ENCODE assay signal across 19 cellular contexts in the genomic region with DNA sequence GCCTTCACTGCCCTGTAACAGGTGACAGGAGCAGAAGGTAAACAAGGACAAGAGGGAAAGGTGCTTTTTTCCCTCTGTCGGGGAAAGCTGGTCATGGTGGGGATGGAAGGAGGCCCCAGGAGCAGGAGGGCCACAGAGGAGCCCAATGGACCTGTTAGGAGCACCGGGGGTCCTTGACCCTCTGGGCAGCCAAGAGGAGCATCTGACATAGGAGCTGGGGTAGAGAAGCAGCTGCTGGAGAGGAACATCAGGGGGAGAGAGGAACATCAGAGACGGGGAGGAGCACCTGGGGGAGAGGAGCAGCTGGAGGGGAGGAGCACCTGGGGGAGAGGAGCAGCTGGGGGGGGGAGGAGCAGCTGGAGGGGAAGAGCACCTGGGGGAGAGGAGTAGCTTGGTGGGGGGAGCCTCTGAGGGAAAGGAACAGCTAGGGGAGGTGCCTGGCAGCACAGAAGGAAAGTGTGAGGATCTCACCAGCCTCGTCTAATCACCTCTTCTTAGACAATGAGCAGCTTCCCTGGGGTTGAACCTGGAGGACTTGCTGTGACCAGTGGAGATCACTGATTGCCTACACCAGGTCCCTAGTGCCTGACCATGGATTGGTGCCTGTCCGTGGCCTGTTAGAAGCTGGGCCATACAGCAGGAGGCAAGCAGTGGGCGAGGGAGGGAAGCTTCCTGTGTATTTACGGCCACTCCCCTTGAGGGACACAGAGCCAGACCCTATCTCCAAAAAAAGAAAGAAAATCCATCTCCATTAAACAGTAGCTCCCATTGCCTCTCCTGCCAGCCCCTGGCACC. TPM values are rescaled to one million over a fixed set of nuclear protein-coding genes. Genes with fewer than 3 reads are reported as not detected.
DNase-seq lines count a peak whose midpoint lies in the region; ATAC-seq and TF ChIP-seq lines count a peak whose summit lies in the region.
"Had no signal": no experiment of that assay in that cellular context is flagged by ENCODE, and none has a peak within 500 bp of the region (broad histone marks: within the 10 kb centered on the region; RNA-seq: fewer than 3 reads in every experiment).

No MANE protein-coding gene starts in this region.

- TF ChIP-seq CTCF in Peyer's patch (IDR thresholded peaks at IDR 0.05) = no peak

- CTCF ChIA-PET in activated naive CD4-positive, alpha-beta T cell treated with anti-CD3 and anti-CD28 coated beads, Interleukin-2, amount 10 ng/mL, durations not matched to agents 7 days and 5 days (lab: Charles Lee) = no interaction called here

- no peaks in the 10 kb centered on the region for H3K27me3 ChIP-seq in Peyer's patch

- no peaks in the 10 kb centered on the region for H3K9me3 ChIP-seq in Peyer's patch

- peaks cover 3% of the 10 kb centered on the region for H3K27me3 Mint-ChIP-seq in activated naive CD4-positive, alpha-beta T cell treated with anti-CD3 and anti-CD28 coated beads, Interleukin-2, amount 10 ng/mL, durations not matched to agents 7 days and 5 days
- peaks cover 18 to 32% of the 10 kb centered on the region in 2 donors for H3K27me3 Mint-ChIP-seq in stimulated activated naive B cell treated with anti-CD40 and anti-IgM and Interleukin-4, amounts not matched to agents 10 μg/mL and 1 μg/mL and 100 μg/mL, for 72 hours

- no peak overlapping the region for H3K27ac Mint-ChIP-seq in activated naive CD4-positive, alpha-beta T cell treated with anti-CD3 and anti-CD28 coated beads, Interleukin-2, amount 10 ng/mL, durations not matched to agents 7 days and 5 days
- no peak overlapping the region for H3K27ac Mint-ChIP-seq in stimulated activated naive B cell treated with anti-CD40 and anti-IgM and Interleukin-4, amounts not matched to agents 10 μg/mL and 1 μg/mL and 100 μg/mL, for 72 hours
- H3K27ac Mint-ChIP-seq: CD8-positive, alpha-beta T cell; HFFc6 had no signal

- no peak for ATAC-seq in stimulated activated naive B cell treated with anti-CD40 and anti-IgM and Interleukin-4, amounts not matched to agents 10 μg/mL and 1 μg/mL and 100 μg/mL, for 72 hours (replicated peaks)
- ATAC-seq: CD8-positive, alpha-beta T cell; PC-3 had no signal

- no peaks in the 10 kb centered on the region for H3K4me1 ChIP-seq in Peyer's patch

- DNase-seq in activated naive CD4-positive, alpha-beta T cell treated with anti-CD3 and anti-CD28 coated beads, Interleukin-2, amount 10 ng/mL, durations not matched to agents 7 days and 5 days = peak; percentile 4
- no peak for DNase-seq in activated naive CD4-positive, alpha-beta T cell treated with Interleukin-2 at 50 U/mL for 16 hours
- DNase-seq in Peyer's patch (peak in 2 of 3 donors; percentile 7 to 18), mesenteric fat pad (ENCODE audit: low spot score) (peak; percentile 59), NOMO-1 treated with dmso at 0.1 percent for 144 hours (lab: John Stamatoyannopoulos, UW; ENCODE audit: unreplicated experiment) (no peak), NCI-H2081 (lab: John Stamatoyannopoulos, UW) (no peak)
- no peak for DNase-seq in stimulated activated naive B cell treated with anti-CD40 and anti-IgM and Interleukin-4, amounts not matched to agents 10 μg/mL and 1 μg/mL and 100 μg/mL, for 72 hours
- DNase-seq: Calu3, HFFc6, Karpas-422, NCI-H1417 treated with DMSO at 0.1 percent for 48 hours, NCI-H187 treated with DMSO at 0.1 percent for 48 hours, NCI-H345, NCI-H524 treated with DMSO at 0.1 percent for 48 hours, PC-3 had no signal

- no peaks in the 10 kb centered on the region for H3K36me3 ChIP-seq in Peyer's patch

- H3K4me1 Mint-ChIP-seq in activated naive CD4-positive, alpha-beta T cell treated with anti-CD3 and anti-CD28 coated beads, Interleukin-2, amount 10 ng/mL, durations not matched to agents 7 days and 5 days = no peaks in the 10 kb centered on the region
- H3K4me1 Mint-ChIP-seq in stimulated activated naive B cell treated with anti-CD40 and anti-IgM and Interleukin-4, amounts not matched to agents 10 μg/mL and 1 μg/mL and 100 μg/mL, for 72 hours = peaks cover 0 to 1% of the 10 kb centered on the region in 2 donors
- H3K4me1 Mint-ChIP-seq: IgD-negative memory B cell had no signal

- H3K4me3 ChIP-seq in Peyer's patch = no peak overlapping the region

- H3K27ac ChIP-seq in Peyer's patch = no peak overlapping the region
- H3K27ac ChIP-seq: HL-60 had no signal

- H3K36me3 Mint-ChIP-seq in activated naive CD4-positive, alpha-beta T cell treated with anti-CD3 and anti-CD28 coated beads, Interleukin-2, amount 10 ng/mL, durations not matched to agents 7 days and 5 days = no peaks in the 10 kb centered on the region
- H3K36me3 Mint-ChIP-seq in stimulated activated naive B cell treated with anti-CD40 and anti-IgM and Interleukin-4, amounts not matched to agents 10 μg/mL and 1 μg/mL and 100 μg/mL, for 72 hours = no peaks in the 10 kb centered on the region
- H3K36me3 Mint-ChIP-seq: CD8-positive, alpha-beta T cell had no signal

- no peak for TF ChIP-seq POLR2A in Peyer's patch (IDR thresholded peaks at IDR 0.05)

- no peaks in the 10 kb centered on the region for H3K9me3 Mint-ChIP-seq in activated naive CD4-positive, alpha-beta T cell treated with anti-CD3 and anti-CD28 coated beads, Interleukin-2, amount 10 ng/mL, durations not matched to agents 7 days and 5 days
- H3K9me3 Mint-ChIP-seq in stimulated activated naive B cell treated with anti-CD40 and anti-IgM and Interleukin-4, amounts not matched to agents 10 μg/mL and 1 μg/mL and 100 μg/mL, for 72 hours = no peaks in the 10 kb centered on the region
- H3K9me3 Mint-ChIP-seq: CD8-positive, alpha-beta T cell; HFFc6; IgD-negative memory B cell had no signal

- no peak overlapping the region for H3K4me3 Mint-ChIP-seq in activated naive CD4-positive, alpha-beta T cell treated with anti-CD3 and anti-CD28 coated beads, Interleukin-2, amount 10 ng/mL, durations not matched to agents 7 days and 5 days
- no peak overlapping the region for H3K4me3 Mint-ChIP-seq in stimulated activated naive B cell treated with anti-CD40 and anti-IgM and Interleukin-4, amounts not matched to agents 10 μg/mL and 1 μg/mL and 100 μg/mL, for 72 hours
- H3K4me3 Mint-ChIP-seq: CD8-positive, alpha-beta T cell; HFFc6; IgD-negative memory B cell had no signal

RNA-seq across cellular contexts. Expression of gene JAKMIP3, which starts 37.6 kb away (rescaled TPM):
- total RNA-seq in Peyer's patch = 1 to 10 TPM in 1 of 4 donors, under 1 TPM in 3; 0.18 to 2.5 (median 0.23) TPM
- 0.48 TPM for total RNA-seq in mesenteric fat pad
- total RNA-seq: MCF 10A had no signal

Comparison
In these comparisons a context has a peak if more than half of its experiments do, and no peak if none do; other contexts are left out.
1. DNase-seq: peak in activated naive CD4-positive, alpha-beta T cell treated with anti-CD3 and anti-CD28 coated beads, Interleukin-2, amount 10 ng/mL, durations not matched to agents 7 days and 5 days (single experiment), Peyer's patch (2 of 3) and mesenteric fat pad (single experiment); none in activated naive CD4-positive, alpha-beta T cell treated with Interleukin-2 at 50 U/mL for 16 hours (single experiment), NOMO-1 treated with dmso at 0.1 percent for 144 hours (single experiment), NCI-H2081 (0 of 2) and stimulated activated naive B cell treated with anti-CD40 and anti-IgM and Interleukin-4, amounts not matched to agents 10 μg/mL and 1 μg/mL and 100 μg/mL, for 72 hours (single experiment).